Comparison of ENCODE assay signal across 8 cellular contexts in the genomic region with DNA sequence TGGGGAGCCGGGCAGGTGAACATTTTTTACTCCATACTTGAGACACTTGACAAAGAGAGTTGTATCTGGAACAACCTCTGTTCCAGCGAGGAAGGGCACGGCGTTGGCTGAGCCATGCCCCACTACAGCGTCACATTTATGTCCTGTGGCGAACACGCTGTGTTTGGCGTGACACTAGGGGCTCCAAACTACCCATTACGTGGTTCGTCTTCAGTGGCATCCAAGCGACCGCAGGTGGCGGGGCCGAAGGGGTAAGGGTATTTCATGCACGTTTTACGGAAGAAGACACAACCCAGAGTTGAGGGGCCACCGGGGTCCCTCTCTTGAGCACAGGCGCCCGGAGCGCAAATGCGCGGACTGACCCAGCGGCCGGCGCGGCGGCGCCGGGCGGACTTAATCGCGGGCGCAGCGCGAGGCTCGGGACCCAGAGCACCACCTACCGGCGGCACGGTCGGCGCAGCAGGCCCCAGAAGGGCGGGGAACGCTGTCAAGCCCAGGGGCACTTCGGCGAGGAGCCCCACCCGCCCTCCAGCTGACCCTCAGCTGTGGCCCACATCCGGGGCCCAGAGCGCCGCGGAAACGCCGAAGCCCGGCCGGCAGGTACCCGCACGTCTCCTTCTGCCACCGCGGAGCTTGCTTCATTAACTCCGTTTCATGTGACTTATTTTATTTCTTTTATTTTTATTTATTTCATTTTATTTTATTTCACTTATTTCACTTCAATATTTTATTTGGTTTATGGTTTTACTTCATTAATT. TPM values are rescaled to one million over a fixed set of nuclear protein-coding genes. Genes with fewer than 3 reads are reported as not detected.
A peak's percentile ranks its signal among the peaks of the same experiment; 100 is the strongest.
DNase-seq lines count a peak whose midpoint lies in the region; ATAC-seq, FAIRE-seq and TF ChIP-seq lines count a peak whose summit lies in the region.

No MANE protein-coding gene starts in this region.

- ATAC-seq in HG02642 (IDR thresholded peaks at IDR 0.05; ENCODE audit: poor library complexity, unreplicated experiment), result peak; percentile 96
- peak; percentile 86 to 88 for ATAC-seq in gastrocnemius medialis

- H3K27ac ChIP-seq in gastrocnemius medialis, result no peak overlapping the region

- peak; percentile 60 for FAIRE-seq in GM12892 (lab: Jason Lieb, UNC)

- TF ChIP-seq POLR2A in GM12892 (IDR thresholded peaks at IDR 0.05; ENCODE audit: low read depth, low read length), result no peak
- TF ChIP-seq POLR2A in gastrocnemius medialis (IDR thresholded peaks at IDR 0.05), result no peak

- in situ Hi-C loops in astrocyte of the spinal cord (cut with HindIII; ENCODE audit: low sequenced_read_pairs) (no loop called here), gastrocnemius medialis (cut with MboI; ENCODE audit: low sequenced_read_pairs in 4 of 4) (no loop called here)

- H3K9me3 ChIP-seq in gastrocnemius medialis, result no peaks in the 10 kb centered on the region

- TF ChIP-seq CTCF in astrocyte of the spinal cord (IDR thresholded peaks at IDR 0.05; ENCODE audit: low read depth, low read length) (peak; percentile 83), gastrocnemius medialis (IDR thresholded peaks at IDR 0.05 in 4 of 5, conservative IDR thresholded peaks at IDR 0.05 in 1 of 5) (peak; percentile 26 to 74 (median 62))

- no peaks in the 10 kb centered on the region for H3K36me3 ChIP-seq in gastrocnemius medialis

- peaks cover 0 to 5% of the 10 kb centered on the region in 2 donors for H3K4me1 ChIP-seq in gastrocnemius medialis

- H3K4me3 ChIP-seq in astrocyte of the spinal cord (ENCODE audit: low read depth, low read length) (peak overlapping the region; percentile 57), gastrocnemius medialis (peak overlapping the region; percentile 57 to 85 (median 66))

- peak; percentile 77 for DNase-seq in GM12892 (ENCODE audit: insufficient read length)
- peak; percentile 63 for DNase-seq in NCI-H1092 treated with DMSO at 0.1 percent for 48 hours (lab: John Stamatoyannopoulos, UW)
- peak; percentile 20 to 67 (median 31) for DNase-seq in T-helper 2 cell
- DNase-seq in astrocyte of the spinal cord (ENCODE audit: low read depth, low spot score), result peak; percentile 78
- peak; percentile 75 for DNase-seq in iPS DF 19.7 (ENCODE audit: low read depth, low spot score)
- peak; percentile 26 to 27 for DNase-seq in gastrocnemius medialis
- no peak for DNase-seq in NCI-H2107 (lab: John Stamatoyannopoulos, UW)

- intact Hi-C loops in gastrocnemius medialis (cut with DNase I; ENCODE audit: low total_unique reads), result no loop called here

- no peaks in the 10 kb centered on the region for H3K27me3 ChIP-seq in gastrocnemius medialis

RNA-seq across cellular contexts. Expression of a gene that starts 36.4 kb away (rescaled TPM):
- not detected for polyA plus RNA-seq in GM12892 (2012; ENCODE audit: missing spikeins)
- total RNA-seq in gastrocnemius medialis, result not detected
